In genomic region chr13:33642374-33643065, GRCh38 we compare ENCODE assay signal across 1 cellular context.
TF ChIP-seq lines count a peak whose summit lies in the region.

No MANE protein-coding gene starts in this region.

TF ChIP-seq in HepG2, 621 proteins besides CTCF, POLR2A, EP300 and RAD21 (continued from another document and continues in another):
- TF ChIP-seq ZNF629 (CRISPR knock-in tag; conservative IDR thresholded peaks at IDR 0.05) = no peak
- TF ChIP-seq ZNF589 (CRISPR knock-in tag; conservative IDR thresholded peaks at IDR 0.05) = no peak
- peak; percentile 46; the same call in 1 of the 2 replicates for TF ChIP-seq ZNF280D (CRISPR knock-in tag; IDR thresholded peaks at IDR 0.05)
- no peak for TF ChIP-seq HES4 (CRISPR knock-in tag; IDR thresholded peaks at IDR 0.05; ENCODE audit: borderline replicate concordance)
- TF ChIP-seq ZBTB2 (CRISPR knock-in tag; IDR thresholded peaks at IDR 0.05; ENCODE audit: low read depth) = no peak
- TF ChIP-seq RFX5 (IDR thresholded peaks at IDR 0.05; ENCODE audit: low read depth, low read length) = no peak
- TF ChIP-seq ATF6 (CRISPR knock-in tag; conservative IDR thresholded peaks at IDR 0.05) = no peak
- no peak for TF ChIP-seq ZNF101 (CRISPR knock-in tag; IDR thresholded peaks at IDR 0.05; ENCODE audit: borderline replicate concordance, low read depth)
- TF ChIP-seq FOXK2 (IDR thresholded peaks at IDR 0.05) = peak; percentile 88
- TF ChIP-seq, protein P1, sequence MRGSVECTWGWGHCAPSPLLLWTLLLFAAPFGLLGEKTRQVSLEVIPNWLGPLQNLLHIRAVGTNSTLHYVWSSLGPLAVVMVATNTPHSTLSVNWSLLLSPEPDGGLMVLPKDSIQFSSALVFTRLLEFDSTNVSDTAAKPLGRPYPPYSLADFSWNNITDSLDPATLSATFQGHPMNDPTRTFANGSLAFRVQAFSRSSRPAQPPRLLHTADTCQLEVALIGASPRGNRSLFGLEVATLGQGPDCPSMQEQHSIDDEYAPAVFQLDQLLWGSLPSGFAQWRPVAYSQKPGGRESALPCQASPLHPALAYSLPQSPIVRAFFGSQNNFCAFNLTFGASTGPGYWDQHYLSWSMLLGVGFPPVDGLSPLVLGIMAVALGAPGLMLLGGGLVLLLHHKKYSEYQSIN (CRISPR knock-in tag; IDR thresholded peaks at IDR 0.05; ENCODE audit: borderline replicate concordance) = no peak
- no peak; the same call in 1 of the 2 replicates for TF ChIP-seq ZNF558 (CRISPR knock-in tag; IDR thresholded peaks at IDR 0.05; ENCODE audit: borderline replicate concordance)
- no peak for TF ChIP-seq GLI4 (CRISPR knock-in tag; IDR thresholded peaks at IDR 0.05; ENCODE audit: borderline replicate concordance)
- no peak for TF ChIP-seq NR0B2 (CRISPR knock-in tag; IDR thresholded peaks at IDR 0.05)
- peak; percentile 97 for TF ChIP-seq FOXJ3 (CRISPR knock-in tag; IDR thresholded peaks at IDR 0.05; ENCODE audit: borderline replicate concordance)
- peak; percentile 85 for TF ChIP-seq MIXL1 (CRISPR knock-in tag; IDR thresholded peaks at IDR 0.05)
- TF ChIP-seq ZNF468 (CRISPR knock-in tag; IDR thresholded peaks at IDR 0.05) = no peak
- no peak for TF ChIP-seq ZFP41 (CRISPR knock-in tag; IDR thresholded peaks at IDR 0.05; ENCODE audit: borderline replicate concordance)
- no peak for TF ChIP-seq ZNF510 (CRISPR knock-in tag; IDR thresholded peaks at IDR 0.05; ENCODE audit: low read depth)
- TF ChIP-seq NFRKB (IDR thresholded peaks at IDR 0.05) = no peak
- peak; percentile 84 for TF ChIP-seq DMAP1 (CRISPR knock-in tag; IDR thresholded peaks at IDR 0.05)
- TF ChIP-seq CC2D1A (CRISPR knock-in tag; IDR thresholded peaks at IDR 0.05) = no peak
- no peak for TF ChIP-seq MXD3 (CRISPR knock-in tag; IDR thresholded peaks at IDR 0.05)
- peak; percentile 78 for TF ChIP-seq ZNF747 (CRISPR knock-in tag; IDR thresholded peaks at IDR 0.05; ENCODE audit: borderline replicate concordance)
- no peak for TF ChIP-seq EED (CRISPR knock-in tag; IDR thresholded peaks at IDR 0.05)
- peak; percentile 65 for TF ChIP-seq SMC3 (IDR thresholded peaks at IDR 0.05; ENCODE audit: low read length)
- 0 out of 2 replicates have a peak, but pooled peaks have one; percentile 55 for TF ChIP-seq ZNF564 (CRISPR knock-in tag; IDR thresholded peaks at IDR 0.05)
- peak; percentile 47; the same call in 1 of the 2 replicates for TF ChIP-seq FOSL1 (CRISPR knock-in tag; IDR thresholded peaks at IDR 0.05; ENCODE audit: borderline replicate concordance)
- no peak for TF ChIP-seq ATRX (CRISPR knock-in tag; IDR thresholded peaks at IDR 0.05; ENCODE audit: borderline replicate concordance)
- TF ChIP-seq PHF21A (CRISPR knock-in tag; IDR thresholded peaks at IDR 0.05) = peak; percentile 97
- peak; percentile 92 for TF ChIP-seq RCOR2 (CRISPR knock-in tag; IDR thresholded peaks at IDR 0.05)
- no peak for TF ChIP-seq ATM (IDR thresholded peaks at IDR 0.05; ENCODE audit: borderline replicate concordance)
- no peak for TF ChIP-seq RFX3 (CRISPR knock-in tag; IDR thresholded peaks at IDR 0.05)
- no peak for TF ChIP-seq ZNF441 (CRISPR knock-in tag; IDR thresholded peaks at IDR 0.05; ENCODE audit: borderline replicate concordance)
- TF ChIP-seq YY1 (IDR thresholded peaks at IDR 0.05; ENCODE audit: insufficient read depth, insufficient replicate concordance, low read depth, low read length) = peak; percentile 68
- no peak for TF ChIP-seq ZNF337 (CRISPR knock-in tag; IDR thresholded peaks at IDR 0.05; ENCODE audit: borderline replicate concordance, low read depth)
- no peak for TF ChIP-seq HCFC1 (IDR thresholded peaks at IDR 0.05; ENCODE audit: low read depth, low read length)
- no peak for TF ChIP-seq NR3C1 (CRISPR knock-in tag; IDR thresholded peaks at IDR 0.05)
- TF ChIP-seq, protein P2, sequence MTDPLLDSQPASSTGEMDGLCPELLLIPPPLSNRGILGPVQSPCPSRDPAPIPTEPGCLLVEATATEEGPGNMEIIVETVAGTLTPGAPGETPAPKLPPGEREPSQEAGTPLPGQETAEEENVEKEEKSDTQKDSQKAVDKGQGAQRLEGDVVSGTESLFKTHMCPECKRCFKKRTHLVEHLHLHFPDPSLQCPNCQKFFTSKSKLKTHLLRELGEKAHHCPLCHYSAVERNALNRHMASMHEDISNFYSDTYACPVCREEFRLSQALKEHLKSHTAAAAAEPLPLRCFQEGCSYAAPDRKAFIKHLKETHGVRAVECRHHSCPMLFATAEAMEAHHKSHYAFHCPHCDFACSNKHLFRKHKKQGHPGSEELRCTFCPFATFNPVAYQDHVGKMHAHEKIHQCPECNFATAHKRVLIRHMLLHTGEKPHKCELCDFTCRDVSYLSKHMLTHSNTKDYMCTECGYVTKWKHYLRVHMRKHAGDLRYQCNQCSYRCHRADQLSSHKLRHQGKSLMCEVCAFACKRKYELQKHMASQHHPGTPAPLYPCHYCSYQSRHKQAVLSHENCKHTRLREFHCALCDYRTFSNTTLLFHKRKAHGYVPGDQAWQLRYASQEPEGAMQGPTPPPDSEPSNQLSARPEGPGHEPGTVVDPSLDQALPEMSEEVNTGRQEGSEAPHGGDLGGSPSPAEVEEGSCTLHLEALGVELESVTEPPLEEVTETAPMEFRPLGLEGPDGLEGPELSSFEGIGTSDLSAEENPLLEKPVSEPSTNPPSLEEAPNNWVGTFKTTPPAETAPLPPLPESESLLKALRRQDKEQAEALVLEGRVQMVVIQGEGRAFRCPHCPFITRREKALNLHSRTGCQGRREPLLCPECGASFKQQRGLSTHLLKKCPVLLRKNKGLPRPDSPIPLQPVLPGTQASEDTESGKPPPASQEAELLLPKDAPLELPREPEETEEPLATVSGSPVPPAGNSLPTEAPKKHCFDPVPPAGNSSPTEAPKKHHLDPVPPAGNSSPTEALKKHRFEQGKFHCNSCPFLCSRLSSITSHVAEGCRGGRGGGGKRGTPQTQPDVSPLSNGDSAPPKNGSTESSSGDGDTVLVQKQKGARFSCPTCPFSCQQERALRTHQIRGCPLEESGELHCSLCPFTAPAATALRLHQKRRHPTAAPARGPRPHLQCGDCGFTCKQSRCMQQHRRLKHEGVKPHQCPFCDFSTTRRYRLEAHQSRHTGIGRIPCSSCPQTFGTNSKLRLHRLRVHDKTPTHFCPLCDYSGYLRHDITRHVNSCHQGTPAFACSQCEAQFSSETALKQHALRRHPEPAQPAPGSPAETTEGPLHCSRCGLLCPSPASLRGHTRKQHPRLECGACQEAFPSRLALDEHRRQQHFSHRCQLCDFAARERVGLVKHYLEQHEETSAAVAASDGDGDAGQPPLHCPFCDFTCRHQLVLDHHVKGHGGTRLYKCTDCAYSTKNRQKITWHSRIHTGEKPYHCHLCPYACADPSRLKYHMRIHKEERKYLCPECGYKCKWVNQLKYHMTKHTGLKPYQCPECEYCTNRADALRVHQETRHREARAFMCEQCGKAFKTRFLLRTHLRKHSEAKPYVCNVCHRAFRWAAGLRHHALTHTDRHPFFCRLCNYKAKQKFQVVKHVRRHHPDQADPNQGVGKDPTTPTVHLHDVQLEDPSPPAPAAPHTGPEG (CRISPR knock-in tag; IDR thresholded peaks at IDR 0.05) = no peak
- no peak for TF ChIP-seq E2F5 (CRISPR knock-in tag; conservative IDR thresholded peaks at IDR 0.05)
- TF ChIP-seq CBX2 (IDR thresholded peaks at IDR 0.05; ENCODE audit: low read depth, low read length) = no peak
- 0 out of 2 replicates have a peak, but pooled peaks have one; percentile 29 for TF ChIP-seq CBX2 (CRISPR knock-in tag; IDR thresholded peaks at IDR 0.05; ENCODE audit: low read depth)
- no peak; the same call in 1 of the 2 replicates for TF ChIP-seq ZNF546 (CRISPR knock-in tag; conservative IDR thresholded peaks at IDR 0.05)
